1 cellular context compared by ENCODE assay signal in genomic region chr4:70187216-70187615, GRCh38.
TF ChIP-seq lines count a peak whose summit lies in the region.

No MANE protein-coding gene starts in this region.

TF ChIP-seq in H1, 55 proteins besides CTCF, POLR2A, EP300 and RAD21:
- TF ChIP-seq PHF8 (conservative IDR thresholded peaks at IDR 0.05; ENCODE audit: low read depth, low read length) (no peak), SUZ12 (IDR thresholded peaks at IDR 0.05; ENCODE audit: low read length) (no peak), SP4 (IDR thresholded peaks at IDR 0.05; ENCODE audit: low read length) (no peak), TBP (IDR thresholded peaks at IDR 0.05; ENCODE audit: low read depth, low read length) (no peak), TCF12 (IDR thresholded peaks at IDR 0.05; ENCODE audit: low read depth, low read length) (no peak), CBX5 (IDR thresholded peaks at IDR 0.05; ENCODE audit: low read depth, low read length) (no peak), FOSL1 (IDR thresholded peaks at IDR 0.05; ENCODE audit: insufficient read depth, low read depth, low read length) (no peak), KDM1A (IDR thresholded peaks at IDR 0.05; ENCODE audit: borderline replicate concordance, low read length) (no peak), POU5F1 (IDR thresholded peaks at IDR 0.05; ENCODE audit: low read depth, low read length) (no peak)
